ENCODE assay signal across 18 cellular contexts in the genomic region with DNA sequence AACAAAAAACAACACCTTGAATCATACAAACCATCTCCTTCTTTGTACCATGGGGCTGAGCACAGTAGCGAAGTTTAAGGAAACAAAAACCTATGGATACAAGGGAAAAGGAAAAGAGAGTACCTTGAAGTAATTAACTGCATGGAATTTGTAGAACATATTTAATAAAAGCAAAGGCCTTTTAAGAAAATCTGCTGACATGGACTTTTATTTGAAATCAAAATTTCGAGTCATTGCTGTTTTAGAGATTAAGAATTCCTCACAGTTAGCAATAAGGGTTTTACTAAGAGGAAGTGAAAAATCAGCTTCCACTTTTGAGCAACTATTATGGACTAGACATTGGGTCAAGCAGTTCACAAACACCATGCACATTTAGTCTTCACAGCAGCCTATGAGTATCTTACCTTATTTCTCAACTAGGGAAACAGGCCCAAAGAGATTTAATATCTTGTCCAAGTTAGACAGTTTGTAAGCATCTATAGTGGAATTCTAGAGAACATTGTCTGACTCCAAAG.
A peak's percentile ranks its signal among the peaks of the same experiment; 100 is the strongest.
DNase-seq lines count a peak whose midpoint lies in the region; ATAC-seq, FAIRE-seq and TF ChIP-seq lines count a peak whose summit lies in the region.
"Had no signal": no experiment of that assay in that cellular context is flagged by ENCODE, and none has a peak within 500 bp of the region (broad histone marks: within the 10 kb centered on the region; RNA-seq: fewer than 3 reads in every experiment).

No MANE protein-coding gene starts in this region.

- H3K9me3 ChIP-seq in K562 (replicated peaks; ENCODE audit: control insufficient read depth, insufficient read depth, low read depth, low read length): no peaks in the 10 kb centered on the region
- H3K9me3 ChIP-seq in upper lobe of right lung: no peaks in the 10 kb centered on the region

- no peak overlapping the region for H3K4me2 ChIP-seq in K562 (ENCODE audit: insufficient read depth, low read length)

- DNase-seq in SKM-1 treated with dmso at 0.1 percent for 144 hours (lab: John Stamatoyannopoulos, UW; ENCODE audit: unreplicated experiment) (peak; percentile 8), SKM-1 (lab: John Stamatoyannopoulos, UW; ENCODE audit: unreplicated experiment) (no peak), NOMO-1 (lab: John Stamatoyannopoulos, UW; ENCODE audit: unreplicated experiment in 2 of 2) (peak; percentile 50 to 79), K562 (ENCODE audit: extremely low read depth in 1 of 4, low spot score in 3 of 4) (no peak), upper lobe of right lung (no peak), NCI-H1694 (lab: John Stamatoyannopoulos, UW) (no peak)
- no peak for DNase-seq in stimulated activated CD4-positive, alpha-beta T cell treated with anti-CD3 and anti-CD28 coated beads, Interleukin-2, amount 100 ng/mL, for 24 hours
- DNase-seq: 8988T, AML-193, GDM1, GOT3, KG1, NCI-H1417, NCI-H187, SHP77 treated with DMSO at 0.1 percent for 48 hours had no signal

- no peak overlapping the region for H3K9ac ChIP-seq in K562 (ENCODE audit: insufficient read depth in 1 of 2, low read depth in 2 of 2, low read length in 2 of 2)

- in situ Hi-C loops in K562 (cut with MboI): no loop called here

- TF ChIP-seq EP300 in K562 (IDR thresholded peaks at IDR 0.05; ENCODE audit: low read length): no peak

- TF ChIP-seq CTCF in K562 (IDR thresholded peaks at IDR 0.05 in 2 of 3, conservative IDR thresholded peaks at IDR 0.05 in 1 of 3; ENCODE audit: insufficient read depth in 2 of 3, low read depth in 1 of 3, low read length in 3 of 3): no peak
- no peak for TF ChIP-seq CTCF in upper lobe of right lung (IDR thresholded peaks at IDR 0.05)

- POLR2A ChIA-PET in K562 (lab: Yijun Ruan, JAX): no interaction called here

- H3K4me3 ChIP-seq in K562: no peak overlapping the region
- H3K4me3 ChIP-seq in upper lobe of right lung: no peak overlapping the region

- H3K4me1 ChIP-seq in K562 (replicated peaks in 1 of 2; ENCODE audit: control insufficient read depth in 2 of 2, insufficient read depth in 2 of 2, low read length in 2 of 2) (no peaks in the 10 kb centered on the region), upper lobe of right lung (no peaks in the 10 kb centered on the region)

- TF ChIP-seq RAD21 in K562 (CRISPR knock-in tag; conservative IDR thresholded peaks at IDR 0.05 in 1 of 2, IDR thresholded peaks at IDR 0.05 in 1 of 2): no peak

- intact Hi-C loops in K562 (cut with micrococcal nuclease) (no loop called here), upper lobe of right lung (cut with DNase I) (no loop called here)

- H3K36me3 ChIP-seq in K562 (ENCODE audit: control insufficient read depth, insufficient read depth, low read length): no peaks in the 10 kb centered on the region
- H3K36me3 ChIP-seq in upper lobe of right lung: no peaks in the 10 kb centered on the region

- H3K27ac ChIP-seq in K562 (ENCODE audit: extremely low read depth, low read depth, low read length) (no peak overlapping the region), upper lobe of right lung (no peak overlapping the region)
- H3K27ac ChIP-seq: C4-2B had no signal

- no peak for TF ChIP-seq POLR2A in K562 (conservative IDR thresholded peaks at IDR 0.05)

- CTCF ChIA-PET in K562 (lab: Yijun Ruan, JAX; ENCODE audit: low intra/inter-chr PET ratio): no interaction called here

- no peak overlapping the region for H2AFZ ChIP-seq in K562 (ENCODE audit: low read depth, low read length)

- no peaks in the 10 kb centered on the region for H3K9me1 ChIP-seq in K562 (ENCODE audit: control insufficient read depth, insufficient read depth, low read length)

- ATAC-seq in K562: no peak
- peak; percentile 40 for ATAC-seq in upper lobe of right lung
- ATAC-seq in GM18867 (IDR thresholded peaks at IDR 0.05; ENCODE audit: unreplicated experiment): no peak

- H4K20me1 ChIP-seq in K562 (replicated peaks; ENCODE audit: control insufficient read depth, insufficient read depth, low read length): no peaks in the 10 kb centered on the region

- H3K79me2 ChIP-seq in K562 (ENCODE audit: control insufficient read depth, insufficient read depth, low read length): no peaks in the 10 kb centered on the region

- no peak for FAIRE-seq in K562 (lab: Jason Lieb, UNC)
- FAIRE-seq: GM19239 had no signal

- 0% methylated on average over 2 of the region's 2 CpGs for WGBS in K562 (ENCODE audit: insufficient coverage, low coverage, missing lambda C conversion rate)

- H3K27me3 ChIP-seq in K562 (ENCODE audit: control insufficient read depth in 2 of 2, insufficient read depth in 2 of 2, low read length in 2 of 2) (no peaks in the 10 kb centered on the region), upper lobe of right lung (no peaks in the 10 kb centered on the region)

- no TSS peak for BruUV-seq in K562 (replicated peaks; lab: Mats Ljungman, UMichigan)

TF ChIP-seq in K562, 482 proteins besides CTCF, POLR2A, EP300 and RAD21:
- no peak for TF ChIP-seq MYNN (IDR thresholded peaks at IDR 0.05)
- no peak for TF ChIP-seq MYNN (CRISPR knock-in tag; IDR thresholded peaks at IDR 0.05)
- peak; percentile 65 for TF ChIP-seq MAFG (tag; conservative IDR thresholded peaks at IDR 0.05)
- TF ChIP-seq ZNF316 (IDR thresholded peaks at IDR 0.05): peak; percentile 81
- peak; percentile 78 for TF ChIP-seq MAFK (IDR thresholded peaks at IDR 0.05; ENCODE audit: low read length)
- TF ChIP-seq MAFF (IDR thresholded peaks at IDR 0.05; ENCODE audit: low read length): peak; percentile 78

Comparison
In these comparisons a context has a peak if more than half of its experiments do, and no peak if none do; other contexts are left out.
1. DNase-seq: peak in SKM-1 treated with dmso at 0.1 percent for 144 hours (single experiment) and NOMO-1 (2 of 2); none in SKM-1 (single experiment), K562 (0 of 4), upper lobe of right lung (single experiment), stimulated activated CD4-positive, alpha-beta T cell treated with anti-CD3 and anti-CD28 coated beads, Interleukin-2, amount 100 ng/mL, for 24 hours (0 of 2) and NCI-H1694 (single experiment).